Comparison of ENCODE assay signal across 23 cellular contexts in genomic region chr16:85031451-85031850, GRCh38.
"Had no signal": no experiment of that assay in that cellular context is flagged by ENCODE, and none has a peak within 500 bp of the region (broad histone marks: within the 10 kb centered on the region; RNA-seq: fewer than 3 reads in every experiment).

No MANE protein-coding gene starts in this region.

- DNase-seq: activated CD4-positive, alpha-beta T cell treated with anti-CD3 and anti-CD28 coated beads, Interleukin-2, amount 50 U/mL, for 48 hours; activated effector memory CD4-positive, alpha-beta T cell treated with anti-CD3 and anti-CD28 coated beads, Interleukin-2, amount 50 U/mL, for 16 hours; activated naive CD4-positive, alpha-beta T cell treated with anti-CD3 and anti-CD28 coated beads, Interleukin-2, amount 10 ng/mL, durations not matched to agents 7 days and 5 days; activated T-cell treated with anti-CD3 and anti-CD28 coated beads, Interleukin-2, amount 50 U/mL, for 72 hours; adrenal gland; brain microvascular endothelial cell; caudate nucleus; dorsolateral prefrontal cortex; effector memory CD8-positive, alpha-beta T cell; kidney; lower lobe of right lung; mesendoderm; mucosa of descending colon; retina; spleen; stimulated activated CD4-positive, alpha-beta T cell treated with anti-CD3 and anti-CD28 coated beads, Interleukin-4, amount 100 ng/mL, for 1 hour; stimulated activated naive CD4-positive, alpha-beta T cell; T1000; tibial artery had no signal

- H3K27ac ChIP-seq: ascending aorta, brain microvascular endothelial cell, lower lobe of right lung, spleen, tibial artery had no signal

- FAIRE-seq: kidney, urothelium cell line had no signal

- H3K9me3 Mint-ChIP-seq: activated naive CD4-positive, alpha-beta T cell treated with anti-CD3 and anti-CD28 coated beads, Interleukin-2, amount 10 ng/mL, durations not matched to agents 7 days and 5 days; activated T-cell treated with anti-CD3 and anti-CD28 coated beads, Interleukin-2, amount 50 U/mL, for 72 hours; effector memory CD8-positive, alpha-beta T cell; WTC11 had no signal

- H3K36me3 ChIP-seq: adrenal gland, ascending aorta, brain microvascular endothelial cell had no signal

- ATAC-seq: activated T-cell treated with anti-CD3 and anti-CD28 coated beads, Interleukin-2, amount 50 U/mL, for 72 hours; effector memory CD8-positive, alpha-beta T cell; left lobe of liver; lower lobe of right lung; mucosa of descending colon; WTC11 had no signal

- H3K27me3 Mint-ChIP-seq: activated naive CD4-positive, alpha-beta T cell treated with anti-CD3 and anti-CD28 coated beads, Interleukin-2, amount 10 ng/mL, durations not matched to agents 7 days and 5 days; effector memory CD8-positive, alpha-beta T cell had no signal

- H3K27ac Mint-ChIP-seq: activated naive CD4-positive, alpha-beta T cell treated with anti-CD3 and anti-CD28 coated beads, Interleukin-2, amount 10 ng/mL, durations not matched to agents 7 days and 5 days; activated T-cell treated with anti-CD3 and anti-CD28 coated beads, Interleukin-2, amount 50 U/mL, for 72 hours; effector memory CD8-positive, alpha-beta T cell; WTC11 had no signal

- H3K27me3 ChIP-seq: adrenal gland, ascending aorta, brain microvascular endothelial cell, dorsolateral prefrontal cortex, spleen, tibial artery had no signal

- H3K4me3 Mint-ChIP-seq: activated naive CD4-positive, alpha-beta T cell treated with anti-CD3 and anti-CD28 coated beads, Interleukin-2, amount 10 ng/mL, durations not matched to agents 7 days and 5 days; activated T-cell treated with anti-CD3 and anti-CD28 coated beads, Interleukin-2, amount 50 U/mL, for 72 hours; effector memory CD8-positive, alpha-beta T cell; WTC11 had no signal

- H3K9me3 ChIP-seq: adrenal gland, ascending aorta, lower lobe of right lung, mucosa of descending colon, spleen, tibial artery had no signal

- H3K4me3 ChIP-seq: adrenal gland, ascending aorta, dorsolateral prefrontal cortex, lower lobe of right lung, mucosa of descending colon, spleen, tibial artery had no signal

- H3K36me3 Mint-ChIP-seq: activated naive CD4-positive, alpha-beta T cell treated with anti-CD3 and anti-CD28 coated beads, Interleukin-2, amount 10 ng/mL, durations not matched to agents 7 days and 5 days; WTC11 had no signal
